In the genomic region with DNA sequence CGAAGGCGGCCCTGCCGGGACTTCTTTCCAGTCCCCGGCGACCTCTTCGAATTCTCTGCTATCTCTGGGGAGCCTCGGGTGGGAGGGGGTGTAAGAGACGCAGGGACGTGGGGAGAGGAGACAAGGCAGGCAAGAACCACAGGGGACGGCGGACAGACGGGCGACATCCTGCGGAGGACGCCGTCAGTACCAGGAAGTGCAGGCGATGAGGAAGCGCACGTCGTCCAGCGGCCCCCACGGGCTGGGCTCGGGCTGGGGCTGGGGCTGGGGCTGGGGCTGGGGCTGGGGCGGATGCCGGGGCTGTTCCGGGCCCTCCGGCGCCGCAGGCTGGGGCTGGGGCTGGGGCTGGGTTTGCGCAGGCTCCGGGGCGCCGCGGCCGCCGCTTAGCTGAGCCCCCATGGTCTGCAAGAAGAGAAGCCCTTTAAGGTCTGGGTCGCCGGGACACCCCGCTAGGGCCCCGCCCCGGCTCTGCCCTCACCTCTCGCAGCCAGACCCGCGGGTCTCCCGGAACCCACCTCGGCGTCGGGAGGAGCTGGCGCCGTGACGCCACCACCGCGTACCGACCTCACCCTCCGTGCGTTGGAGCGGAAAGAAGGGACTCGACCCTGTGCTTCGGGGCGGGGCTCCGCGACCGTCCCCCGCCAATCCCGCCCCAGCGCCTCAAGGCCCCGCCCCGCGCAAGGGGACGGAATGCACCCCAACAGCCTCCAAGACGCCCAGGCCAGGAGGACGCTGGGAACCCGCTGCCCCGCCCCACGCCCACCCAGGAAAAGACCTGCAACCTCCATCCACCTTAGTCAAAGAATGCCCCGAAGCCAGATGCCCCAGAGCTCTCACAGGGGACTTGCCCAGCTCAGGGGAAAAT, we compare ENCODE assay signal across 8 cellular contexts. TPM values are rescaled to one million over a fixed set of nuclear protein-coding genes. Genes with fewer than 3 reads are reported as not detected.
A peak's percentile ranks its signal among the peaks of the same experiment; 100 is the strongest.
DNase-seq lines count a peak whose midpoint lies in the region; ATAC-seq and TF ChIP-seq lines count a peak whose summit lies in the region.

A gene (minus strand): TSS at position 592 of the 865 bp plus-strand sequence. CDS start 193 bp downstream, at position 399.

- peak within 1 kb of the TSS; percentile 87 for H3K27ac ChIP-seq in A673 (ENCODE audit: low read depth, low read length, poor library complexity, severe bottlenecking)

- TF ChIP-seq CTCF in A673 (conservative IDR thresholded peaks at IDR 0.05; ENCODE audit: low read depth, low read length) = 0 out of 2 replicates have a peak, but pooled peaks have one; percentile 23

- H3K36me3 Mint-ChIP-seq in central memory CD8-positive, alpha-beta T cell (ENCODE audit: insufficient read depth) = peaks cover 27% of the 10 kb centered on the region

- DNase-seq in A673 (ENCODE audit: low spot score) = peak; percentile 94
- peak; percentile 85 for DNase-seq in NCI-H2171 (lab: John Stamatoyannopoulos, UW)
- peak; percentile 71 for DNase-seq in activated CD4-positive, CD25-positive, alpha-beta regulatory T cell treated with anti-CD3 and anti-CD28 coated beads, Interleukin-2, amount 50 U/mL, for 16 hours (ENCODE audit: low read depth, low spot score)
- DNase-seq in central memory CD8-positive, alpha-beta T cell (ENCODE audit: low spot score in 2 of 2) = peak; percentile 74 to 80
- peak; percentile 97 for DNase-seq in islet precursor cell
- DNase-seq in stimulated activated CD4-positive, alpha-beta T cell treated with anti-CD3 and anti-CD28 coated beads, Interleukin-12 subunit alpha, Interleukin-12 subunit beta, amount 100 ng/mL, for 4 hours = peak; percentile 85

- peaks cover 37% of the 10 kb centered on the region for H3K4me1 Mint-ChIP-seq in central memory CD8-positive, alpha-beta T cell

- BruUV-seq in A673 (replicated peaks; lab: Mats Ljungman, UMichigan) = no TSS peak

- H3K36me3 ChIP-seq in A673 (ENCODE audit: insufficient read depth, low read length, poor library complexity, severe bottlenecking) = peaks cover 34% of the 10 kb centered on the region

- ATAC-seq in GM18517 (IDR thresholded peaks at IDR 0.05; ENCODE audit: unreplicated experiment) (peak; percentile 62), HG03039 (IDR thresholded peaks at IDR 0.05; ENCODE audit: unreplicated experiment) (peak; percentile 76)
- ATAC-seq in central memory CD8-positive, alpha-beta T cell (replicated peaks; ENCODE audit: extremely low read depth, poor library complexity, severe bottlenecking) = peak; percentile 88

- H3K9me3 Mint-ChIP-seq in central memory CD8-positive, alpha-beta T cell = no peaks in the 10 kb centered on the region

- H3K9me3 ChIP-seq in A673 (ENCODE audit: low read depth, low read length, poor library complexity, severe bottlenecking) = no peaks in the 10 kb centered on the region

- peak within 1 kb of the TSS; percentile 75 for H3K4me3 ChIP-seq in A673 (ENCODE audit: low read depth, low read length, poor library complexity, severe bottlenecking)

- H3K27me3 ChIP-seq in A673 (replicated peaks; ENCODE audit: insufficient read depth, low read depth, low read length, poor library complexity) = no peaks in the 10 kb centered on the region

- POLR2A ChIA-PET in A673 (lab: Charles Lee; ENCODE audit: low non-redundant PET) = interaction anchor here (0.6 kb wide), 2 partner anchors 20 to 21 kb away, joined by 3 read pairs; no protein-coding TSS in a partner anchor

- H3K4me3 Mint-ChIP-seq in central memory CD8-positive, alpha-beta T cell = peak within 1 kb of the TSS; percentile 97

- CTCF ChIA-PET in A673 (lab: Charles Lee) = interaction anchor here (0.6 kb wide), 1 partner anchor 12 kb away, joined by 10 read pairs; no protein-coding TSS in a partner anchor

- intact Hi-C loops in A673 (cut with micrococcal nuclease; ENCODE audit: unreplicated experiment) = no loop called here

- H3K27me3 Mint-ChIP-seq in central memory CD8-positive, alpha-beta T cell = no peaks in the 10 kb centered on the region

- peaks cover 6% of the 10 kb centered on the region for H3K4me1 ChIP-seq in A673 (ENCODE audit: insufficient read depth, low read length, poor library complexity, severe bottlenecking)

- H3K27ac Mint-ChIP-seq in central memory CD8-positive, alpha-beta T cell (ENCODE audit: low read depth) = peak within 1 kb of the TSS; percentile 98

RNA-seq across cellular contexts. Expression of the gene that starts here (rescaled TPM):
- total RNA-seq in A673 (2021) = 26.2 and 34.0 TPM in 2 replicates

Comparison
In these comparisons a context has a peak if more than half of its experiments do, and no peak if none do; other contexts are left out.
1. Peak in every context shown above with its lines: DNase-seq, ATAC-seq, H3K4me3 ChIP-seq and H3K27ac ChIP-seq.